1 cellular context compared by ENCODE assay signal in the genomic region with DNA sequence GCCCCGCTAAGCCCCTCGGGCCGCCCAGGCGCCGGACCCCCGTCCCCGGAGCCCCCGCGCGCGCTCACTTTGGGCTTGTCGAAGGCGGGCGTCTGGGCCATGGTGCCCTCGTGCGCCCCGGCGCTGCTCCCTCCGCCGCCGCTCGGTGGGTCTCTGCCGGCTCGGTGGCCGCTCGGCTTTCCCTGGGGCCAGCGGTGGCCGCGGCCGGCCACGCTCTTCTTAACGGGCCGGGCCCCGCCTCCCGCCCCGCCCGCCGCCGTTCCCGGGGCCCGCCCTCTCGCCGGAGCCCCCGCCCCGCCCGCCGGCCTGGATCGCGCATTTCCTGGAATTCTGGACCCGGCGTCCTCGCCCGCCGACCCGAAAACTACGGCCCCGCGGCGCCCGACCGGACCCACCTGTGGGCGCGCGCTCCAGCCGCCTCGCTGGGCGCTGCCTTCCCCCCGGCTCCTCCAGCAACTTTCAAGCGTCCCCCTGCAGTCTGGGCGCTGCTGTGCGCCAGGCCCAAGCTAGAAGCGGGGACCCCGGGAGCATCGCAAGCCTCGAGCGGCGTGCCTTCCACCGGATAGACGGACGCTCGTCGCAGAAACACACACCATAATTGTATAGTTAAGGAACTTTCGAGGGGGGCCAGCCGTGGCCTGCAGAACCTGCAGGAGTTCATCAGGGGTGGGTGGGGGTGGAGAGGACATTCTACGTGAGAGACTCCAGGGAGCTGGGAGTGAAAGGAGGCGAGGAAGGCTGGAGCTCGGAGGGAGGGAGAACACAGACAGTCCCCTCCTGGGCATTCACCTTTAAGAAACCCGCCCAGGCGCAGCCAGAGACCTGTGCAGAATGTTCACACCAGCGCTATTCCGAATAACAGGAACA.
A peak's percentile ranks its signal among the peaks of the same experiment; 100 is the strongest.
TF ChIP-seq lines count a peak whose summit lies in the region.

TSS of gene ADA (minus strand) at position 193 of the 867 bp plus-strand sequence. CDS start at position 101, 92 bp downstream.

TF ChIP-seq in HepG2, 621 proteins besides CTCF, POLR2A, EP300 and RAD21 (continued from another document and continues in another):
- peak; percentile 80; the same call in 1 of the 2 replicates for TF ChIP-seq ZNF142 (CRISPR knock-in tag; IDR thresholded peaks at IDR 0.05)
- TF ChIP-seq MTF1 (CRISPR knock-in tag; IDR thresholded peaks at IDR 0.05) = 0 out of 2 replicates have a peak, but pooled peaks have one; percentile 30
- TF ChIP-seq, protein P1, sequence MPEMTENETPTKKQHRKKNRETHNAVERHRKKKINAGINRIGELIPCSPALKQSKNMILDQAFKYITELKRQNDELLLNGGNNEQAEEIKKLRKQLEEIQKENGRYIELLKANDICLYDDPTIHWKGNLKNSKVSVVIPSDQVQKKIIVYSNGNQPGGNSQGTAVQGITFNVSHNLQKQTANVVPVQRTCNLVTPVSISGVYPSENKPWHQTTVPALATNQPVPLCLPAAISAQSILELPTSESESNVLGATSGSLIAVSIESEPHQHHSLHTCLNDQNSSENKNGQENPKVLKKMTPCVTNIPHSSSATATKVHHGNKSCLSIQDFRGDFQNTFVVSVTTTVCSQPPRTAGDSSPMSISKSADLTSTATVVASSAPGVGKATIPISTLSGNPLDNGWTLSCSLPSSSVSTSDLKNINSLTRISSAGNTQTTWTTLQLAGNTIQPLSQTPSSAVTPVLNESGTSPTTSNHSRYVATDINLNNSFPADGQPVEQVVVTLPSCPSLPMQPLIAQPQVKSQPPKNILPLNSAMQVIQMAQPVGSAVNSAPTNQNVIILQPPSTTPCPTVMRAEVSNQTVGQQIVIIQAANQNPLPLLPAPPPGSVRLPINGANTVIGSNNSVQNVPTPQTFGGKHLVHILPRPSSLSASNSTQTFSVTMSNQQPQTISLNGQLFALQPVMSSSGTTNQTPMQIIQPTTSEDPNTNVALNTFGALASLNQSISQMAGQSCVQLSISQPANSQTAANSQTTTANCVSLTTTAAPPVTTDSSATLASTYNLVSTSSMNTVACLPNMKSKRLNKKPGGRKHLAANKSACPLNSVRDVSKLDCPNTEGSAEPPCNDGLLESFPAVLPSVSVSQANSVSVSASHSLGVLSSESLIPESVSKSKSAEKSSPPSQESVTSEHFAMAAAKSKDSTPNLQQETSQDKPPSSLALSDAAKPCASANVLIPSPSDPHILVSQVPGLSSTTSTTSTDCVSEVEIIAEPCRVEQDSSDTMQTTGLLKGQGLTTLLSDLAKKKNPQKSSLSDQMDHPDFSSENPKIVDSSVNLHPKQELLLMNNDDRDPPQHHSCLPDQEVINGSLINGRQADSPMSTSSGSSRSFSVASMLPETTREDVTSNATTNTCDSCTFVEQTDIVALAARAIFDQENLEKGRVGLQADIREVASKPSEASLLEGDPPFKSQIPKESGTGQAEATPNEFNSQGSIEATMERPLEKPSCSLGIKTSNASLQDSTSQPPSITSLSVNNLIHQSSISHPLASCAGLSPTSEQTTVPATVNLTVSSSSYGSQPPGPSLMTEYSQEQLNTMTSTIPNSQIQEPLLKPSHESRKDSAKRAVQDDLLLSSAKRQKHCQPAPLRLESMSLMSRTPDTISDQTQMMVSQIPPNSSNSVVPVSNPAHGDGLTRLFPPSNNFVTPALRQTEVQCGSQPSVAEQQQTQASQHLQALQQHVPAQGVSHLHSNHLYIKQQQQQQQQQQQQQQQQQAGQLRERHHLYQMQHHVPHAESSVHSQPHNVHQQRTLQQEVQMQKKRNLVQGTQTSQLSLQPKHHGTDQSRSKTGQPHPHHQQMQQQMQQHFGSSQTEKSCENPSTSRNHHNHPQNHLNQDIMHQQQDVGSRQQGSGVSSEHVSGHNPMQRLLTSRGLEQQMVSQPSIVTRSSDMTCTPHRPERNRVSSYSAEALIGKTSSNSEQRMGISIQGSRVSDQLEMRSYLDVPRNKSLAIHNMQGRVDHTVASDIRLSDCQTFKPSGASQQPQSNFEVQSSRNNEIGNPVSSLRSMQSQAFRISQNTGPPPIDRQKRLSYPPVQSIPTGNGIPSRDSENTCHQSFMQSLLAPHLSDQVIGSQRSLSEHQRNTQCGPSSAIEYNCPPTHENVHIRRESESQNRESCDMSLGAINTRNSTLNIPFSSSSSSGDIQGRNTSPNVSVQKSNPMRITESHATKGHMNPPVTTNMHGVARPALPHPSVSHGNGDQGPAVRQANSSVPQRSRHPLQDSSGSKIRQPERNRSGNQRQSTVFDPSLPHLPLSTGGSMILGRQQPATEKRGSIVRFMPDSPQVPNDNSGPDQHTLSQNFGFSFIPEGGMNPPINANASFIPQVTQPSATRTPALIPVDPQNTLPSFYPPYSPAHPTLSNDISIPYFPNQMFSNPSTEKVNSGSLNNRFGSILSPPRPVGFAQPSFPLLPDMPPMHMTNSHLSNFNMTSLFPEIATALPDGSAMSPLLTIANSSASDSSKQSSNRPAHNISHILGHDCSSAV (CRISPR knock-in tag; IDR thresholded peaks at IDR 0.05; ENCODE audit: borderline replicate concordance) = no peak
- TF ChIP-seq, protein P2, sequence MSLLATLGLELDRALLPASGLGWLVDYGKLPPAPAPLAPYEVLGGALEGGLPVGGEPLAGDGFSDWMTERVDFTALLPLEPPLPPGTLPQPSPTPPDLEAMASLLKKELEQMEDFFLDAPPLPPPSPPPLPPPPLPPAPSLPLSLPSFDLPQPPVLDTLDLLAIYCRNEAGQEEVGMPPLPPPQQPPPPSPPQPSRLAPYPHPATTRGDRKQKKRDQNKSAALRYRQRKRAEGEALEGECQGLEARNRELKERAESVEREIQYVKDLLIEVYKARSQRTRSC (CRISPR knock-in tag; IDR thresholded peaks at IDR 0.05; ENCODE audit: low read depth) = no peak
- no peak for TF ChIP-seq MIER3 (CRISPR knock-in tag; IDR thresholded peaks at IDR 0.05; ENCODE audit: borderline replicate concordance)
- TF ChIP-seq ELF1 (CRISPR knock-in tag; IDR thresholded peaks at IDR 0.05) = no peak
- TF ChIP-seq ZNF382 (CRISPR knock-in tag; IDR thresholded peaks at IDR 0.05; ENCODE audit: borderline replicate concordance) = no peak
- no peak for TF ChIP-seq SNAPC4 (CRISPR knock-in tag; IDR thresholded peaks at IDR 0.05)
- no peak for TF ChIP-seq ZNF674 (CRISPR knock-in tag; IDR thresholded peaks at IDR 0.05; ENCODE audit: low read depth)
- no peak for TF ChIP-seq ATRX (CRISPR knock-in tag; IDR thresholded peaks at IDR 0.05; ENCODE audit: borderline replicate concordance)
- no peak for TF ChIP-seq SMC3 (IDR thresholded peaks at IDR 0.05; ENCODE audit: low read length)
- TF ChIP-seq UBTF (CRISPR knock-in tag; IDR thresholded peaks at IDR 0.05) = peak; percentile 83; the same call in 1 of the 2 replicates
- TF ChIP-seq SNRNP70 (IDR thresholded peaks at IDR 0.05; ENCODE audit: low read depth, low read length) = no peak
- no peak for TF ChIP-seq DBP (CRISPR knock-in tag; IDR thresholded peaks at IDR 0.05; ENCODE audit: not compliant biosample characterization)
- TF ChIP-seq ZNF768 (CRISPR knock-in tag; IDR thresholded peaks at IDR 0.05) = peak; percentile 42; the same call in 1 of the 2 replicates
- no peak for TF ChIP-seq TRAFD1 (CRISPR knock-in tag; IDR thresholded peaks at IDR 0.05; ENCODE audit: borderline replicate concordance)
- TF ChIP-seq ESRRA (CRISPR knock-in tag; IDR thresholded peaks at IDR 0.05; ENCODE audit: low read depth) = no peak
- TF ChIP-seq, protein P3, sequence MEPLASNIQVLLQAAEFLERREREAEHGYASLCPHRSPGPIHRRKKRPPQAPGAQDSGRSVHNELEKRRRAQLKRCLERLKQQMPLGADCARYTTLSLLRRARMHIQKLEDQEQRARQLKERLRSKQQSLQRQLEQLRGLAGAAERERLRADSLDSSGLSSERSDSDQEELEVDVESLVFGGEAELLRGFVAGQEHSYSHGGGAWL (CRISPR knock-in tag; IDR thresholded peaks at IDR 0.05) = 0 out of 2 replicates have a peak, but pooled peaks have one; percentile 43
